In genomic region chr1:150613061-150613920, GRCh38 we compare ENCODE assay signal across 1 cellular context.
TF ChIP-seq lines count a peak whose summit lies in the region.

No MANE protein-coding gene starts in this region.

TF ChIP-seq in K562, 482 proteins besides CTCF, POLR2A, EP300 and RAD21 (continued from another document and continues in another):
- TF ChIP-seq, protein P1, sequence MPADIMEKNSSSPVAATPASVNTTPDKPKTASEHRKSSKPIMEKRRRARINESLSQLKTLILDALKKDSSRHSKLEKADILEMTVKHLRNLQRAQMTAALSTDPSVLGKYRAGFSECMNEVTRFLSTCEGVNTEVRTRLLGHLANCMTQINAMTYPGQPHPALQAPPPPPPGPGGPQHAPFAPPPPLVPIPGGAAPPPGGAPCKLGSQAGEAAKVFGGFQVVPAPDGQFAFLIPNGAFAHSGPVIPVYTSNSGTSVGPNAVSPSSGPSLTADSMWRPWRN (IDR thresholded peaks at IDR 0.05; ENCODE audit: low read depth) = peak; percentile 60
- TF ChIP-seq ZFPM2 (CRISPR knock-in tag; IDR thresholded peaks at IDR 0.05) = no peak
- peak; percentile 83 for TF ChIP-seq ZNF311 (CRISPR knock-in tag; IDR thresholded peaks at IDR 0.05)
- no peak for TF ChIP-seq KDM1A (IDR thresholded peaks at IDR 0.05)
- no peak for TF ChIP-seq KHSRP (IDR thresholded peaks at IDR 0.05)
- TF ChIP-seq, protein P2, sequence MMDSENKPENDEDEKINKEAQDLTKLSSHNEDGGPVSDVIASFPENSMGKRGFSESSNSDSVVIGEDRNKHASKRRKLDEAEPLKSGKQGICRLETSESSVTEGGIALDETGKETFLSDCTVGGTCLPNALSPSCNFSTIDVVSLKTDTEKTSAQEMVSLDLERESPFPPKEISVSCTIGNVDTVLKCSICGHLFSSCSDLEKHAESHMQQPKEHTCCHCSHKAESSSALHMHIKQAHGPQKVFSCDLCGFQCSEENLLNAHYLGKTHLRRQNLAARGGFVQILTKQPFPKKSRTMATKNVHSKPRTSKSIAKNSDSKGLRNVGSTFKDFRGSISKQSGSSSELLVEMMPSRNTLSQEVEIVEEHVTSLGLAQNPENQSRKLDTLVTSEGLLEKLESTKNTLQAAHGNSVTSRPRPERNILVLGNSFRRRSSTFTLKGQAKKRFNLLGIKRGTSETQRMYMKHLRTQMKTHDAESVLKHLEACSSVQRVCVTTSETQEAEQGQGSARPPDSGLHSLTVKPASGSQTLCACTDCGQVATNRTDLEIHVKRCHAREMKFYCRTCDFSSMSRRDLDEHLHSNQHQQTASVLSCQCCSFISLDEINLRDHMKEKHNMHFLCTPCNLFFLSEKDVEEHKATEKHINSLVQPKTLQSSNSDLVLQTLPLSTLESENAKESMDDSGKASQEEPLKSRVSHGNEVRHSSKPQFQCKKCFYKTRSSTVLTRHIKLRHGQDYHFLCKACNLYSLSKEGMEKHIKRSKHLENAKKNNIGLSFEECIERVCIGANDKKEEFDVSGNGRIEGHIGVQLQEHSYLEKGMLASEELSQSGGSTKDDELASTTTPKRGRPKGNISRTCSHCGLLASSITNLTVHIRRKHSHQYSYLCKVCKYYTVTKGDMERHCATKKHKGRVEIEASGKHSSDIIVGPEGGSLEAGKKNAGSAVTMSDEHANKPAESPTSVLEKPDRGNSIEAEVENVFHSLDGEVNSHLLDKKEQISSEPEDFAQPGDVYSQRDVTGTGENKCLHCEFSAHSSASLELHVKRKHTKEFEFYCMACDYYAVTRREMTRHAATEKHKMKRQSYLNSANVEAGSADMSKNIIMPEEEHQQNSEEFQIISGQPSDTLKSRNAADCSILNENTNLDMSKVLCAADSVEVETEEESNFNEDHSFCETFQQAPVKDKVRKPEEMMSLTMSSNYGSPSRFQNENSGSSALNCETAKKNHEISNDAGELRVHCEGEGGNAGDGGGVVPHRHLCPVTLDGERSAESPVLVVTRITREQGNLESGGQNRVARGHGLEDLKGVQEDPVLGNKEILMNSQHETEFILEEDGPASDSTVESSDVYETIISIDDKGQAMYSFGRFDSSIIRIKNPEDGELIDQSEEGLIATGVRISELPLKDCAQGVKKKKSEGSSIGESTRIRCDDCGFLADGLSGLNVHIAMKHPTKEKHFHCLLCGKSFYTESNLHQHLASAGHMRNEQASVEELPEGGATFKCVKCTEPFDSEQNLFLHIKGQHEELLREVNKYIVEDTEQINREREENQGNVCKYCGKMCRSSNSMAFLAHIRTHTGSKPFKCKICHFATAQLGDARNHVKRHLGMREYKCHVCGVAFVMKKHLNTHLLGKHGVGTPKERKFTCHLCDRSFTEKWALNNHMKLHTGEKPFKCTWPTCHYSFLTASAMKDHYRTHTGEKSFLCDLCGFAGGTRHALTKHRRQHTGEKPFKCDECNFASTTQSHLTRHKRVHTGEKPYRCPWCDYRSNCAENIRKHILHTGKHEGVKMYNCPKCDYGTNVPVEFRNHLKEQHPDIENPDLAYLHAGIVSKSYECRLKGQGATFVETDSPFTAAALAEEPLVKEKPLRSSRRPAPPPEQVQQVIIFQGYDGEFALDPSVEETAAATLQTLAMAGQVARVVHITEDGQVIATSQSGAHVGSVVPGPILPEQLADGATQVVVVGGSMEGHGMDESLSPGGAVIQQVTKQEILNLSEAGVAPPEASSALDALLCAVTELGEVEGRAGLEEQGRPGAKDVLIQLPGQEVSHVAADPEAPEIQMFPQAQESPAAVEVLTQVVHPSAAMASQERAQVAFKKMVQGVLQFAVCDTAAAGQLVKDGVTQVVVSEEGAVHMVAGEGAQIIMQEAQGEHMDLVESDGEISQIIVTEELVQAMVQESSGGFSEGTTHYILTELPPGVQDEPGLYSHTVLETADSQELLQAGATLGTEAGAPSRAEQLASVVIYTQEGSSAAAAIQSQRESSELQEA (IDR thresholded peaks at IDR 0.05; ENCODE audit: low read depth) = no peak
- TF ChIP-seq BRF1 (IDR thresholded peaks at IDR 0.05; ENCODE audit: borderline replicate concordance, extremely low read depth, insufficient read length) = no peak
- TF ChIP-seq ZNF140 (CRISPR knock-in tag; IDR thresholded peaks at IDR 0.05) = no peak
- TF ChIP-seq ZNF436 (CRISPR knock-in tag; IDR thresholded peaks at IDR 0.05) = no peak
- TF ChIP-seq THRB (CRISPR knock-in tag; conservative IDR thresholded peaks at IDR 0.05) = 0 out of 2 replicates have a peak, but pooled peaks have one; percentile 7
- no peak for TF ChIP-seq USF1 (CRISPR knock-in tag; IDR thresholded peaks at IDR 0.05)
- no peak for TF ChIP-seq ZNF133 (CRISPR knock-in tag; IDR thresholded peaks at IDR 0.05)
- no peak for TF ChIP-seq PHB2 (IDR thresholded peaks at IDR 0.05; ENCODE audit: low read depth)
- peak; percentile 84 for TF ChIP-seq NBN (IDR thresholded peaks at IDR 0.05; ENCODE audit: low read depth)
- TF ChIP-seq, protein P3, sequence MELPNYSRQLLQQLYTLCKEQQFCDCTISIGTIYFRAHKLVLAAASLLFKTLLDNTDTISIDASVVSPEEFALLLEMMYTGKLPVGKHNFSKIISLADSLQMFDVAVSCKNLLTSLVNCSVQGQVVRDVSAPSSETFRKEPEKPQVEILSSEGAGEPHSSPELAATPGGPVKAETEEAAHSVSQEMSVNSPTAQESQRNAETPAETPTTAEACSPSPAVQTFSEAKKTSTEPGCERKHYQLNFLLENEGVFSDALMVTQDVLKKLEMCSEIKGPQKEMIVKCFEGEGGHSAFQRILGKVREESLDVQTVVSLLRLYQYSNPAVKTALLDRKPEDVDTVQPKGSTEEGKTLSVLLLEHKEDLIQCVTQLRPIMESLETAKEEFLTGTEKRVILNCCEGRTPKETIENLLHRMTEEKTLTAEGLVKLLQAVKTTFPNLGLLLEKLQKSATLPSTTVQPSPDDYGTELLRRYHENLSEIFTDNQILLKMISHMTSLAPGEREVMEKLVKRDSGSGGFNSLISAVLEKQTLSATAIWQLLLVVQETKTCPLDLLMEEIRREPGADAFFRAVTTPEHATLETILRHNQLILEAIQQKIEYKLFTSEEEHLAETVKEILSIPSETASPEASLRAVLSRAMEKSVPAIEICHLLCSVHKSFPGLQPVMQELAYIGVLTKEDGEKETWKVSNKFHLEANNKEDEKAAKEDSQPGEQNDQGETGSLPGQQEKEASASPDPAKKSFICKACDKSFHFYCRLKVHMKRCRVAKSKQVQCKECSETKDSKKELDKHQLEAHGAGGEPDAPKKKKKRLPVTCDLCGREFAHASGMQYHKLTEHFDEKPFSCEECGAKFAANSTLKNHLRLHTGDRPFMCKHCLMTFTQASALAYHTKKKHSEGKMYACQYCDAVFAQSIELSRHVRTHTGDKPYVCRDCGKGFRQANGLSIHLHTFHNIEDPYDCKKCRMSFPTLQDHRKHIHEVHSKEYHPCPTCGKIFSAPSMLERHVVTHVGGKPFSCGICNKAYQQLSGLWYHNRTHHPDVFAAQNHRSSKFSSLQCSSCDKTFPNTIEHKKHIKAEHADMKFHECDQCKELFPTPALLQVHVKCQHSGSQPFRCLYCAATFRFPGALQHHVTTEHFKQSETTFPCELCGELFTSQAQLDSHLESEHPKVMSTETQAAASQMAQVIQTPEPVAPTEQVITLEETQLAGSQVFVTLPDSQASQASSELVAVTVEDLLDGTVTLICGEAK (IDR thresholded peaks at IDR 0.05) = peak; percentile 83
- TF ChIP-seq, protein P3 (CRISPR knock-in tag; IDR thresholded peaks at IDR 0.05) = no peak; the same call in 1 of the 2 replicates
- 0 out of 4 replicates have a peak, but pooled peaks of 1 of the 2 experiments have one; percentile 17 for TF ChIP-seq ZMIZ1 (IDR thresholded peaks at IDR 0.05; ENCODE audit: low read depth in 2 of 2, low read length in 2 of 2)
- TF ChIP-seq LEF1 (IDR thresholded peaks at IDR 0.05) = peak; percentile 81
- no peak for TF ChIP-seq MCM5 (IDR thresholded peaks at IDR 0.05; ENCODE audit: low read depth)
- no peak for TF ChIP-seq TFAM (CRISPR knock-in tag; conservative IDR thresholded peaks at IDR 0.05)
- TF ChIP-seq RB1 (IDR thresholded peaks at IDR 0.05; ENCODE audit: low read depth) = no peak
- TF ChIP-seq NFATC3 (IDR thresholded peaks at IDR 0.05) = peak; percentile 82; the same call in 1 of the 2 replicates
- no peak for TF ChIP-seq HDAC8 (tag; IDR thresholded peaks at IDR 0.05)
- TF ChIP-seq KAT7 (CRISPR knock-in tag; IDR thresholded peaks at IDR 0.05; ENCODE audit: borderline replicate concordance) = no peak
- TF ChIP-seq ETS2 (tag; IDR thresholded peaks at IDR 0.05; ENCODE audit: borderline replicate concordance, poor library complexity, severe bottlenecking) = no peak
- TF ChIP-seq ASH1L (IDR thresholded peaks at IDR 0.05; ENCODE audit: borderline replicate concordance, low read depth, partially characterized antibody) = no peak
- TF ChIP-seq, protein P4, sequence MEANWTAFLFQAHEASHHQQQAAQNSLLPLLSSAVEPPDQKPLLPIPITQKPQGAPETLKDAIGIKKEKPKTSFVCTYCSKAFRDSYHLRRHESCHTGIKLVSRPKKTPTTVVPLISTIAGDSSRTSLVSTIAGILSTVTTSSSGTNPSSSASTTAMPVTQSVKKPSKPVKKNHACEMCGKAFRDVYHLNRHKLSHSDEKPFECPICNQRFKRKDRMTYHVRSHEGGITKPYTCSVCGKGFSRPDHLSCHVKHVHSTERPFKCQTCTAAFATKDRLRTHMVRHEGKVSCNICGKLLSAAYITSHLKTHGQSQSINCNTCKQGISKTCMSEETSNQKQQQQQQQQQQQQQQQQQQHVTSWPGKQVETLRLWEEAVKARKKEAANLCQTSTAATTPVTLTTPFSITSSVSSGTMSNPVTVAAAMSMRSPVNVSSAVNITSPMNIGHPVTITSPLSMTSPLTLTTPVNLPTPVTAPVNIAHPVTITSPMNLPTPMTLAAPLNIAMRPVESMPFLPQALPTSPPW (CRISPR knock-in tag; IDR thresholded peaks at IDR 0.05) = peak; percentile 34; the same call in 1 of the 2 replicates
